7 cellular contexts compared by ENCODE assay signal in genomic region chr12:106223485-106224391, GRCh38. TPM values are rescaled to one million over a fixed set of nuclear protein-coding genes. Genes with fewer than 3 reads are reported as not detected.
DNase-seq lines count a peak whose midpoint lies in the region; ATAC-seq, FAIRE-seq and TF ChIP-seq lines count a peak whose summit lies in the region.

No MANE protein-coding gene starts in this region.

- POLR2A ChIA-PET in activated CD8-positive, alpha-beta T cell treated with anti-CD3 and anti-CD28 coated beads for 36 hours (lab: Charles Lee) = interaction anchor here (0.8 kb wide), 1 partner anchor 606 kb away, joined by 4 read pairs; no protein-coding TSS in a partner anchor

- H3K4me3 ChIP-seq in effector memory CD4-positive, alpha-beta T cell (ENCODE audit: insufficient read depth, low read depth, low read length, poor library complexity, severe bottlenecking) = no peak overlapping the region

- CTCF ChIA-PET in activated CD8-positive, alpha-beta T cell treated with anti-CD3 and anti-CD28 coated beads for 36 hours (lab: Charles Lee) = interaction anchor here (0.6 to 1.9 kb wide), 41 partner anchors 10 to 1243 kb away, joined by 3 to 35 read pairs (median 4); partner anchors contain the start of gene POLR3B

- H3K36me3 Mint-ChIP-seq in activated CD8-positive, alpha-beta T cell treated with anti-CD3 and anti-CD28 coated beads for 36 hours (ENCODE audit: low read depth) = no peaks in the 10 kb centered on the region
- H3K36me3 Mint-ChIP-seq in mesothelial cell of epicardium = no peaks in the 10 kb centered on the region
- H3K36me3 Mint-ChIP-seq in stimulated activated memory B cell treated with anti-CD40 and anti-IgM and Interleukin-4, amounts not matched to agents 10 μg/mL and 1 μg/mL and 100 μg/mL, for 72 hours = no peaks in the 10 kb centered on the region

- peaks cover 10% of the 10 kb centered on the region for H3K27me3 Mint-ChIP-seq in activated CD8-positive, alpha-beta T cell treated with anti-CD3 and anti-CD28 coated beads for 36 hours
- H3K27me3 Mint-ChIP-seq in mesothelial cell of epicardium (ENCODE audit: low read depth) = no peaks in the 10 kb centered on the region
- H3K27me3 Mint-ChIP-seq in stimulated activated memory B cell treated with anti-CD40 and anti-IgM and Interleukin-4, amounts not matched to agents 10 μg/mL and 1 μg/mL and 100 μg/mL, for 72 hours = peaks cover 23% of the 10 kb centered on the region

- H3K4me3 Mint-ChIP-seq in activated CD8-positive, alpha-beta T cell treated with anti-CD3 and anti-CD28 coated beads for 36 hours = no peak overlapping the region
- no peak overlapping the region for H3K4me3 Mint-ChIP-seq in mesothelial cell of epicardium
- peak overlapping the region; percentile 16 for H3K4me3 Mint-ChIP-seq in stimulated activated memory B cell treated with anti-CD40 and anti-IgM and Interleukin-4, amounts not matched to agents 10 μg/mL and 1 μg/mL and 100 μg/mL, for 72 hours

- intact Hi-C loops in activated CD8-positive, alpha-beta T cell treated with anti-CD3 and anti-CD28 coated beads for 36 hours (cut with micrococcal nuclease) = loop anchor here (5.0 kb wide), 1 partner anchor 801 kb away; no protein-coding TSS in a partner anchor

- peaks cover 17% of the 10 kb centered on the region for H3K4me1 Mint-ChIP-seq in activated CD8-positive, alpha-beta T cell treated with anti-CD3 and anti-CD28 coated beads for 36 hours (ENCODE audit: low read depth)
- H3K4me1 Mint-ChIP-seq in mesothelial cell of epicardium = peaks cover 17% of the 10 kb centered on the region
- peaks cover 31% of the 10 kb centered on the region for H3K4me1 Mint-ChIP-seq in stimulated activated memory B cell treated with anti-CD40 and anti-IgM and Interleukin-4, amounts not matched to agents 10 μg/mL and 1 μg/mL and 100 μg/mL, for 72 hours

- TF ChIP-seq POLR2A in GM12892 (IDR thresholded peaks at IDR 0.05; ENCODE audit: low read depth, low read length) = no peak

- H3K9me3 ChIP-seq in effector memory CD4-positive, alpha-beta T cell (ENCODE audit: control insufficient read depth, low read length) = no peaks in the 10 kb centered on the region

- FAIRE-seq in GM12892 (lab: Jason Lieb, UNC) = peak; percentile 85

- H3K4me1 ChIP-seq in effector memory CD4-positive, alpha-beta T cell (ENCODE audit: control insufficient read depth, insufficient read depth, low read length, poor library complexity, severe bottlenecking) = peaks cover 15% of the 10 kb centered on the region

- peak; percentile 46 for DNase-seq in GM12892 (ENCODE audit: insufficient read length)
- peak; percentile 44 for DNase-seq in NCI-H774 (lab: John Stamatoyannopoulos, UW)
- peak; percentile 75 for DNase-seq in activated CD8-positive, alpha-beta T cell treated with anti-CD3 and anti-CD28 coated beads for 36 hours
- peak; percentile 34 to 54 (median 42) for DNase-seq in effector memory CD4-positive, alpha-beta T cell
- peak in 1 of 2 experiments; percentile 80 for DNase-seq in mesothelial cell of epicardium (ENCODE audit: low spot score in 2 of 2, unreplicated experiment in 2 of 2)

- H3K27ac Mint-ChIP-seq in activated CD8-positive, alpha-beta T cell treated with anti-CD3 and anti-CD28 coated beads for 36 hours = no peak overlapping the region
- H3K27ac Mint-ChIP-seq in mesothelial cell of epicardium = no peak overlapping the region
- H3K27ac Mint-ChIP-seq in stimulated activated memory B cell treated with anti-CD40 and anti-IgM and Interleukin-4, amounts not matched to agents 10 μg/mL and 1 μg/mL and 100 μg/mL, for 72 hours = no peak overlapping the region

- peak; percentile 83 for TF ChIP-seq CTCF in activated CD8-positive, alpha-beta T cell treated with anti-CD3 and anti-CD28 coated beads for 36 hours (IDR thresholded peaks at IDR 0.05)
- TF ChIP-seq CTCF in mesothelial cell of epicardium (IDR thresholded peaks at IDR 0.05; ENCODE audit: unreplicated experiment) = peak; percentile 87

- no peak overlapping the region for H3K27ac ChIP-seq in effector memory CD4-positive, alpha-beta T cell (ENCODE audit: insufficient read depth, low read length, poor library complexity, severe bottlenecking)

- peak; percentile 76 for ATAC-seq in HG03175 (IDR thresholded peaks at IDR 0.05; ENCODE audit: unreplicated experiment)
- ATAC-seq in activated CD8-positive, alpha-beta T cell treated with anti-CD3 and anti-CD28 coated beads for 36 hours = peak; percentile 81
- peak; percentile 69 for ATAC-seq in stimulated activated memory B cell treated with anti-CD40 and anti-IgM and Interleukin-4, amounts not matched to agents 10 μg/mL and 1 μg/mL and 100 μg/mL, for 72 hours

- H3K9me3 Mint-ChIP-seq in activated CD8-positive, alpha-beta T cell treated with anti-CD3 and anti-CD28 coated beads for 36 hours = peaks cover 3% of the 10 kb centered on the region
- peaks cover 4% of the 10 kb centered on the region for H3K9me3 Mint-ChIP-seq in mesothelial cell of epicardium
- H3K9me3 Mint-ChIP-seq in stimulated activated memory B cell treated with anti-CD40 and anti-IgM and Interleukin-4, amounts not matched to agents 10 μg/mL and 1 μg/mL and 100 μg/mL, for 72 hours = no peaks in the 10 kb centered on the region

- H3K36me3 ChIP-seq in effector memory CD4-positive, alpha-beta T cell (ENCODE audit: control insufficient read depth, insufficient read depth, low read length) = no peaks in the 10 kb centered on the region

- H3K27me3 ChIP-seq in effector memory CD4-positive, alpha-beta T cell (replicated peaks; ENCODE audit: control insufficient read depth, insufficient read depth, low read length, poor library complexity, severe bottlenecking) = no peaks in the 10 kb centered on the region

RNA-seq across cellular contexts. Expression of gene CKAP4, which starts 24.1 kb away (rescaled TPM):
- polyA plus RNA-seq in GM12892 (2012; ENCODE audit: missing spikeins) = 7.0 TPM
- 10 to 100 TPM; 15.2 to 16.3 TPM for total RNA-seq in activated CD8-positive, alpha-beta T cell treated with anti-CD3 and anti-CD28 coated beads for 36 hours
- total RNA-seq in mesothelial cell of epicardium = 174 to 180 TPM (median 178 TPM) in 3 replicates

Comparison
In these comparisons a context has a peak if more than half of its experiments do, and no peak if none do; other contexts are left out.
1. RNA of gene CKAP4, which starts 24.1 kb away (total RNA-seq): 174 to 180 TPM in mesothelial cell of epicardium; 15.2 to 16.3 TPM in activated CD8-positive, alpha-beta T cell treated with anti-CD3 and anti-CD28 coated beads for 36 hours; every median in the first group is over 10 times any median in the second.
2. Peak in every context shown above with its lines, with median percentiles within 50 percentile points of each other: ATAC-seq.